17 cellular contexts compared by ENCODE assay signal in the genomic region with DNA sequence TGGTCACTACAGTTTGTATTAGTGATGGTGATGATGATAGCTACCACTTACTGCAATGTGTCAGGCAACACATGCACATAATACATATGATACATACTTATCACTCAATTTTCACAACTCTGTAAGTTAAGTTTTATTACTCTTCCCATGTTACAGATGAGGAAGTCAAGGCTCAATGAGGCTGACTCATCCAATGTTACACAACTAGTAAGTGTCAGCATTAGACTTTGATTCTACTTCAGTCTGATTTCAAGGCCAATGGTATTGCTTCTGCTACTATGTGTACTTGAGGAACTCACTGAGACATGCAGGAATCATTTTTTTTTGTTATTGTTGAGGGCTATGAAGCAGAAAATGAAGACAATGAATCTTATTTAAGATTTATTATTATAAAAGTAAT.
"Had no signal": no experiment of that assay in that cellular context is flagged by ENCODE, and none has a peak within 500 bp of the region (broad histone marks: within the 10 kb centered on the region; RNA-seq: fewer than 3 reads in every experiment).

No MANE protein-coding gene starts in this region.

- H3K4me1 ChIP-seq: lower lobe of right lung, parathyroid adenoma, thyroid gland had no signal

- H3K4me2 ChIP-seq: smooth muscle cell had no signal

- H3K27me3 ChIP-seq: thyroid gland had no signal

- H3K79me2 ChIP-seq: parathyroid adenoma had no signal

- ATAC-seq: activated naive CD8-positive, alpha-beta T cell treated with anti-CD3 and anti-CD28 coated beads, Interleukin-2, amount 50 U/mL, for 24 hours; activated T-cell treated with anti-CD3 and anti-CD28 coated beads, Interleukin-2, amount 50 U/mL, for 72 hours; effector memory CD8-positive, alpha-beta T cell; right cardiac atrium; stimulated activated effector memory CD8-positive, alpha-beta T cell treated with anti-CD3 and anti-CD28 coated beads, Interleukin-12 subunit alpha, Interleukin-12 subunit beta, amount 100 ng/mL, for 72 hours had no signal

- H3K9me3 ChIP-seq: lower lobe of right lung, thyroid gland had no signal

- H3K27ac ChIP-seq: lower lobe of right lung, parathyroid adenoma, thyroid gland had no signal

- H2AFZ ChIP-seq: parathyroid adenoma had no signal

- H3K4me3 ChIP-seq: lower lobe of right lung, smooth muscle cell, thyroid gland had no signal

- DNase-seq: activated CD4-positive, alpha-beta memory T cell treated with anti-CD3 and anti-CD28 coated beads, Interleukin-2, amount 10 ng/mL, durations not matched to agents 7 days and 5 days; activated CD4-positive, alpha-beta T cell treated with anti-CD3 and anti-CD28 coated beads for 1 hour; activated CD8-positive, alpha-beta memory T cell treated with anti-CD3 and anti-CD28 coated beads, Interleukin-2, amount 50 U/mL, for 4 hours; activated naive CD4-positive, alpha-beta T cell treated with Interleukin-2 at 50 U/mL for 16 hours; activated naive CD8-positive, alpha-beta T cell treated with anti-CD3 and anti-CD28 coated beads, Interleukin-2, amount 50 U/mL, for 24 hours; activated T-cell treated with anti-CD3 and anti-CD28 coated beads, Interleukin-2, amount 50 U/mL, for 72 hours; central memory CD4-positive, alpha-beta T cell; effector memory CD8-positive, alpha-beta T cell; erythroblast; hypothalamus; lower lobe of right lung; right cardiac atrium; T-helper 9 cell; thyroid gland had no signal

- H3K9ac ChIP-seq: parathyroid adenoma had no signal

- H3K36me3 ChIP-seq: lower lobe of right lung, thyroid gland had no signal
